ENCODE assay signal across 21 cellular contexts in genomic region chr6:107711412-107711811, GRCh38.
DNase-seq lines count a peak whose midpoint lies in the region; ATAC-seq and TF ChIP-seq lines count a peak whose summit lies in the region.
"Had no signal": no experiment of that assay in that cellular context is flagged by ENCODE, and none has a peak within 500 bp of the region (broad histone marks: within the 10 kb centered on the region; RNA-seq: fewer than 3 reads in every experiment).

No MANE protein-coding gene starts in this region.

- peaks cover 59% of the 10 kb centered on the region for H3K4me1 Mint-ChIP-seq in activated CD8-positive, alpha-beta T cell treated with anti-CD3 and anti-CD28 coated beads, Interleukin-2, amount 10 ng/mL, durations not matched to agents 7 days and 5 days (ENCODE audit: low read depth)
- H3K4me1 Mint-ChIP-seq in activated CD8-positive, alpha-beta T cell treated with anti-CD3 and anti-CD28 coated beads for 36 hours (ENCODE audit: low read depth): peaks cover 57% of the 10 kb centered on the region
- peaks cover 39% of the 10 kb centered on the region for H3K4me1 Mint-ChIP-seq in brain
- peaks cover 42 to 74% (median 68%) of the 10 kb centered on the region in 4 donors for H3K4me1 Mint-ChIP-seq in naive thymus-derived CD8-positive, alpha-beta T cell

- H4K20me1 ChIP-seq in GM23248 (ENCODE audit: insufficient read depth): no peaks in the 10 kb centered on the region

- H3K27me3 Mint-ChIP-seq in activated CD8-positive, alpha-beta T cell treated with anti-CD3 and anti-CD28 coated beads, Interleukin-2, amount 10 ng/mL, durations not matched to agents 7 days and 5 days (ENCODE audit: low read depth): no peaks in the 10 kb centered on the region
- no peaks in the 10 kb centered on the region for H3K27me3 Mint-ChIP-seq in activated CD8-positive, alpha-beta T cell treated with anti-CD3 and anti-CD28 coated beads for 36 hours
- H3K27me3 Mint-ChIP-seq in brain: peaks cover 2% of the 10 kb centered on the region
- H3K27me3 Mint-ChIP-seq in naive thymus-derived CD8-positive, alpha-beta T cell: no peaks in the 10 kb centered on the region
- H3K27me3 Mint-ChIP-seq: B cell had no signal

- no peak overlapping the region for H3K4me3 ChIP-seq in GM23248

- CTCF ChIA-PET in activated CD8-positive, alpha-beta T cell treated with anti-CD3 and anti-CD28 coated beads, Interleukin-2, amount 10 ng/mL, durations not matched to agents 7 days and 5 days (lab: Charles Lee): no interaction called here
- CTCF ChIA-PET in activated CD8-positive, alpha-beta T cell treated with anti-CD3 and anti-CD28 coated beads for 36 hours (lab: Charles Lee): no interaction called here

- H3F3A ChIP-seq in GM23248 (ENCODE audit: insufficient read depth): no peaks in the 10 kb centered on the region

- POLR2A ChIA-PET in activated CD8-positive, alpha-beta T cell treated with anti-CD3 and anti-CD28 coated beads, Interleukin-2, amount 10 ng/mL, durations not matched to agents 7 days and 5 days (lab: Charles Lee): no interaction called here
- POLR2A ChIA-PET in activated CD8-positive, alpha-beta T cell treated with anti-CD3 and anti-CD28 coated beads for 36 hours (lab: Charles Lee): no interaction called here
- POLR2A ChIA-PET in naive thymus-derived CD8-positive, alpha-beta T cell (lab: Charles Lee): no interaction called here

- no peak overlapping the region for H3K4me3 Mint-ChIP-seq in activated CD8-positive, alpha-beta T cell treated with anti-CD3 and anti-CD28 coated beads, Interleukin-2, amount 10 ng/mL, durations not matched to agents 7 days and 5 days
- H3K4me3 Mint-ChIP-seq in activated CD8-positive, alpha-beta T cell treated with anti-CD3 and anti-CD28 coated beads for 36 hours: no peak overlapping the region
- peak overlapping the region in 1 of 5 experiments; percentile 70 for H3K4me3 Mint-ChIP-seq in brain
- peak overlapping the region in 9 of 10 donors; percentile 22 to 72 (median 48) for H3K4me3 Mint-ChIP-seq in naive thymus-derived CD8-positive, alpha-beta T cell
- H3K4me3 Mint-ChIP-seq: B cell had no signal

- H3K9me3 Mint-ChIP-seq in activated CD8-positive, alpha-beta T cell treated with anti-CD3 and anti-CD28 coated beads, Interleukin-2, amount 10 ng/mL, durations not matched to agents 7 days and 5 days (ENCODE audit: insufficient read depth): no peaks in the 10 kb centered on the region
- no peaks in the 10 kb centered on the region for H3K9me3 Mint-ChIP-seq in activated CD8-positive, alpha-beta T cell treated with anti-CD3 and anti-CD28 coated beads for 36 hours
- H3K9me3 Mint-ChIP-seq in brain: peaks cover 0 to 2% (median 0%) of the 10 kb centered on the region in 5 experiments
- H3K9me3 Mint-ChIP-seq in naive thymus-derived CD8-positive, alpha-beta T cell: peaks cover 0 to 1% (median 0%) of the 10 kb centered on the region in 9 donors

- 0 out of 2 replicates have a peak overlapping the region, but pooled peaks have one; percentile 76 for H2AFZ ChIP-seq in GM23248

- H3K9me2 ChIP-seq in GM23248 (ENCODE audit: insufficient read depth): no peaks in the 10 kb centered on the region

- no peaks in the 10 kb centered on the region for H3K27me3 ChIP-seq in GM23248 (replicated peaks; ENCODE audit: insufficient read depth)

- 94 to 95% methylated on average over 3 of the region's 3 CpGs for WGBS in GM23248 (ENCODE audit: low coverage in 1 of 2, low lambda C conversion rate in 2 of 2, missing lambda C conversion rate in 2 of 2), 2 experiments

- H3K79me2 ChIP-seq in GM23248 (ENCODE audit: insufficient read depth): no peaks in the 10 kb centered on the region

- H3K27ac ChIP-seq in GM23248: no peak overlapping the region
- H3K27ac ChIP-seq: RWPE1 had no signal

- no peaks in the 10 kb centered on the region for H3K9me3 ChIP-seq in GM23248 (ENCODE audit: low read depth)

- in situ Hi-C loops in GM23248 (cut with MboI): no loop called here

- peaks cover 26% of the 10 kb centered on the region for H3K36me3 Mint-ChIP-seq in activated CD8-positive, alpha-beta T cell treated with anti-CD3 and anti-CD28 coated beads, Interleukin-2, amount 10 ng/mL, durations not matched to agents 7 days and 5 days (ENCODE audit: low read depth)
- peaks cover 9% of the 10 kb centered on the region for H3K36me3 Mint-ChIP-seq in activated CD8-positive, alpha-beta T cell treated with anti-CD3 and anti-CD28 coated beads for 36 hours (ENCODE audit: low read depth)
- no peaks in the 10 kb centered on the region for H3K36me3 Mint-ChIP-seq in brain
- H3K36me3 Mint-ChIP-seq in naive thymus-derived CD8-positive, alpha-beta T cell: peaks cover 0 to 38% (median 10%) of the 10 kb centered on the region in 3 donors

- H3K9ac ChIP-seq in GM23248: no peak overlapping the region

- intact Hi-C loops in activated CD8-positive, alpha-beta T cell treated with anti-CD3 and anti-CD28 coated beads for 36 hours (cut with micrococcal nuclease): loop anchor here (5.0 kb wide), 1 partner anchor 111 kb away; the partner anchor contains the start of gene SCML4

- H3K27ac Mint-ChIP-seq in activated CD8-positive, alpha-beta T cell treated with anti-CD3 and anti-CD28 coated beads, Interleukin-2, amount 10 ng/mL, durations not matched to agents 7 days and 5 days: peak overlapping the region; percentile 49
- no peak overlapping the region for H3K27ac Mint-ChIP-seq in activated CD8-positive, alpha-beta T cell treated with anti-CD3 and anti-CD28 coated beads for 36 hours
- peak overlapping the region; percentile 7 to 90 (median 52) for H3K27ac Mint-ChIP-seq in brain
- peak overlapping the region in 9 of 10 donors; percentile 50 to 93 (median 86) for H3K27ac Mint-ChIP-seq in naive thymus-derived CD8-positive, alpha-beta T cell
- H3K27ac Mint-ChIP-seq: B cell had no signal

- no peak for DNase-seq in activated CD8-positive, alpha-beta T cell treated with anti-CD3 and anti-CD28 coated beads, Interleukin-2, amount 10 ng/mL, durations not matched to agents 7 days and 5 days
- no peak for DNase-seq in activated CD8-positive, alpha-beta T cell treated with anti-CD3 and anti-CD28 coated beads for 36 hours
- no peak for DNase-seq in GM23248
- no peak for DNase-seq in naive thymus-derived CD8-positive, alpha-beta T cell
- DNase-seq in T1000 (lab: John Stamatoyannopoulos, UW): no peak
- no peak for DNase-seq in RPMI8226
- DNase-seq: Calu3, DMS53, GOT3, MM.1S, NCI-H1105, NCI-H2081 treated with DMSO at 0.1 percent for 48 hours, NCI-H510A treated with DMSO at 0.1 percent for 48 hours, NCI-H774, PC-3, SIG-M5 had no signal

- no peaks in the 10 kb centered on the region for H3K36me3 ChIP-seq in GM23248 (ENCODE audit: low read depth)

- H3K4me1 ChIP-seq in GM23248 (ENCODE audit: insufficient read depth): peaks cover 9% of the 10 kb centered on the region

- ATAC-seq in activated CD8-positive, alpha-beta T cell treated with anti-CD3 and anti-CD28 coated beads, Interleukin-2, amount 10 ng/mL, durations not matched to agents 7 days and 5 days: no peak
- no peak for ATAC-seq in activated CD8-positive, alpha-beta T cell treated with anti-CD3 and anti-CD28 coated beads for 36 hours
- no peak for ATAC-seq in naive thymus-derived CD8-positive, alpha-beta T cell
- no peak for ATAC-seq in HG03139 (IDR thresholded peaks at IDR 0.05; ENCODE audit: unreplicated experiment)
- ATAC-seq: HCT116, PC-3 had no signal

- no peak for TF ChIP-seq CTCF in activated CD8-positive, alpha-beta T cell treated with anti-CD3 and anti-CD28 coated beads for 36 hours (IDR thresholded peaks at IDR 0.05)
- no peak for TF ChIP-seq CTCF in brain (conservative IDR thresholded peaks at IDR 0.05)

- H3K4me2 ChIP-seq in GM23248 (ENCODE audit: unreplicated experiment): no peak overlapping the region

Comparison
In these comparisons a context has a peak if more than half of its experiments do, and no peak if none do; other contexts are left out.
1. H3K4me3 Mint-ChIP-seq: peak in naive thymus-derived CD8-positive, alpha-beta T cell (9 of 10); none in activated CD8-positive, alpha-beta T cell treated with anti-CD3 and anti-CD28 coated beads, Interleukin-2, amount 10 ng/mL, durations not matched to agents 7 days and 5 days (single experiment) and activated CD8-positive, alpha-beta T cell treated with anti-CD3 and anti-CD28 coated beads for 36 hours (single experiment).